8 cellular contexts compared by ENCODE assay signal in genomic region chr16:85310868-85311585, GRCh38.
DNase-seq lines count a peak whose midpoint lies in the region; ATAC-seq and TF ChIP-seq lines count a peak whose summit lies in the region.

No MANE protein-coding gene starts in this region.

- no peaks in the 10 kb centered on the region for H3K36me3 Mint-ChIP-seq in activated T-cell treated with anti-CD3 and anti-CD28 coated beads, Interleukin-2, amount 50 U/mL, for 4 hours (ENCODE audit: insufficient read depth)

- no peaks in the 10 kb centered on the region for H3K79me2 ChIP-seq in trophoblast cell (ENCODE audit: control insufficient read depth, insufficient read depth, low read length, poor library complexity)

- no peak overlapping the region for H2BK120ac ChIP-seq in trophoblast cell (ENCODE audit: insufficient read depth, low read length, poor library complexity)

- WGBS in heart right ventricle, 2 donors, result 33 to 36% methylated on average over 25 to 27 of the region's 27 CpGs
- no CpG with 5 or more reads among the region's 27 CpGs for WGBS in trophoblast cell (ENCODE audit: extremely low coverage, insufficient coverage, insufficient read length)

- no peak overlapping the region for H3K23ac ChIP-seq in trophoblast cell (ENCODE audit: low read length)

- H3K9ac ChIP-seq in trophoblast cell (ENCODE audit: low read length), result no peak overlapping the region

- no peak overlapping the region for H4K8ac ChIP-seq in trophoblast cell (ENCODE audit: low read depth, low read length)

- H2BK12ac ChIP-seq in trophoblast cell (ENCODE audit: low read length), result no peak overlapping the region

- H2AFZ ChIP-seq in trophoblast cell (ENCODE audit: insufficient read depth, low read length, poor library complexity), result no peak overlapping the region

- H3K4ac ChIP-seq in trophoblast cell (ENCODE audit: low read depth, low read length), result no peak overlapping the region

- H3K27ac ChIP-seq in heart right ventricle (peak overlapping the region in 2 of 10 donors; percentile 30 to 56), temporal lobe (ENCODE audit: low read depth, low read length) (peak overlapping the region; percentile 97), trophoblast cell (ENCODE audit: low read depth, low read length) (no peak overlapping the region)

- no peak for TF ChIP-seq CTCF in heart right ventricle (IDR thresholded peaks at IDR 0.05)

- intact Hi-C loops in heart right ventricle (cut with DNase I), result loop anchor here in 2 of 10 donors (10.0 kb wide), 2 partner anchors 84 to 294 kb away; no protein-coding TSS in a partner anchor

- H3K18ac ChIP-seq in trophoblast cell (ENCODE audit: low read length), result no peak overlapping the region

- peak overlapping the region; percentile 33 for H3K4me3 Mint-ChIP-seq in activated T-cell treated with anti-CD3 and anti-CD28 coated beads, Interleukin-2, amount 50 U/mL, for 4 hours

- H3K9me3 ChIP-seq in heart right ventricle, result no peaks in the 10 kb centered on the region
- peaks cover 2% of the 10 kb centered on the region for H3K9me3 ChIP-seq in trophoblast cell (ENCODE audit: insufficient read depth, low read depth, low read length)

- no peaks in the 10 kb centered on the region for H3K36me3 ChIP-seq in heart right ventricle
- no peaks in the 10 kb centered on the region for H3K36me3 ChIP-seq in trophoblast cell (ENCODE audit: control insufficient read depth in 1 of 2, insufficient read depth in 2 of 2, low read length in 2 of 2)

- peak; percentile 38 to 51 for ATAC-seq in activated T-cell treated with anti-CD3 and anti-CD28 coated beads, Interleukin-2, amount 50 U/mL, for 4 hours
- ATAC-seq in heart right ventricle, result peak; percentile 14 to 72 (median 46)

- H3K4me3 ChIP-seq in heart right ventricle (no peak overlapping the region), trophoblast cell (ENCODE audit: low read depth, low read length) (no peak overlapping the region)

- no peak overlapping the region for H4K12ac ChIP-seq in trophoblast cell (ENCODE audit: low read depth, low read length)

- no peak overlapping the region for H2AK5ac ChIP-seq in trophoblast cell (ENCODE audit: low read length)

- peaks cover 17 to 74% (median 58%) of the 10 kb centered on the region in 9 donors for H3K4me1 ChIP-seq in heart right ventricle
- peaks cover 12 to 15% of the 10 kb centered on the region in 2 experiments for H3K4me1 ChIP-seq in trophoblast cell (ENCODE audit: control insufficient read depth in 1 of 2, insufficient read depth in 2 of 2, low read length in 2 of 2)

- no peaks in the 10 kb centered on the region for H3K9me3 Mint-ChIP-seq in activated T-cell treated with anti-CD3 and anti-CD28 coated beads, Interleukin-2, amount 50 U/mL, for 4 hours

- H3K79me1 ChIP-seq in trophoblast cell (ENCODE audit: low read length), result no peaks in the 10 kb centered on the region

- peaks cover 6% of the 10 kb centered on the region for H3K27me3 Mint-ChIP-seq in activated T-cell treated with anti-CD3 and anti-CD28 coated beads, Interleukin-2, amount 50 U/mL, for 4 hours (ENCODE audit: low read depth)

- DNase-seq in activated CD8-positive, alpha-beta memory T cell treated with anti-CD3 and anti-CD28 coated beads for 24 hours, result peak; percentile 65
- DNase-seq in activated CD8-positive, alpha-beta memory T cell treated with anti-CD3 and anti-CD28 coated beads, Interleukin-2, amount 50 U/mL, for 48 hours, result no peak
- no peak for DNase-seq in activated T-cell treated with anti-CD3 and anti-CD28 coated beads, Interleukin-2, amount 50 U/mL, for 4 hours
- no peak for DNase-seq in heart right ventricle
- DNase-seq in DMS153 treated with DMSO at 0.1 percent for 48 hours (lab: John Stamatoyannopoulos, UW; ENCODE audit: unreplicated experiment), result no peak
- no peak for DNase-seq in 8988T
- no peak for DNase-seq in trophoblast cell

- H3K14ac ChIP-seq in trophoblast cell (ENCODE audit: low read length), result no peak overlapping the region

- H3K27me3 ChIP-seq in heart right ventricle, result peaks cover 0 to 12% (median 0%) of the 10 kb centered on the region in 7 donors
- no peaks in the 10 kb centered on the region for H3K27me3 ChIP-seq in trophoblast cell (ENCODE audit: insufficient read depth, low read length)

- no peak overlapping the region for H2BK5ac ChIP-seq in trophoblast cell (ENCODE audit: low read depth, low read length, poor library complexity)

- no peak overlapping the region for H4K91ac ChIP-seq in trophoblast cell (ENCODE audit: low read depth, low read length)

- H3K4me2 ChIP-seq in trophoblast cell (ENCODE audit: low read length), result no peak overlapping the region

- peaks cover 46% of the 10 kb centered on the region for H3K4me1 Mint-ChIP-seq in activated T-cell treated with anti-CD3 and anti-CD28 coated beads, Interleukin-2, amount 50 U/mL, for 4 hours (ENCODE audit: low read depth)
